14 cellular contexts compared by ENCODE assay signal in the genomic region with DNA sequence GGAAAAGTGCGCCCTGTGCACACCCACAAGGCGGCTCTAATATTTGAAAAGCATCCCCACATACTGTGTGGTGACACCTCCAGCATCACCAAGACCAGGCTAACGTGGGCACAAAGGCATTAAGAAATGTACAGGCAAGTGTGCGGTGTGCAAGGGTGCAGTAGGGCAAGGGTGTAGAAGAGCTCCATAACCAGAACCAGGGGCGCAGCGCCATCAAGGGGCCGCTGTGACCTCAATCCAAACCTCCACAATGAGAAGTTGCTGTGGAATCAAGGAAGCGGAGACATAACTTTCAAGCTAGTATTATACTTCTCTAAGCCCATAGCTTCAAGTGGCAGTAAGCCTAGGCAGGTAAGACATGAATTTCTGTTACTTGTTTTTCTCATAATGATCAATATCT. TPM values are rescaled to one million over a fixed set of nuclear protein-coding genes. Genes with fewer than 3 reads are reported as not detected.
DNase-seq lines count a peak whose midpoint lies in the region; ATAC-seq and TF ChIP-seq lines count a peak whose summit lies in the region.
"Had no signal": no experiment of that assay in that cellular context is flagged by ENCODE, and none has a peak within 500 bp of the region (broad histone marks: within the 10 kb centered on the region; RNA-seq: fewer than 3 reads in every experiment).

No MANE protein-coding gene starts in this region.

- TF ChIP-seq POLR2A in lower leg skin (IDR thresholded peaks at IDR 0.05): no peak

- peak; percentile 14 for TF ChIP-seq CTCF in GM20000 (IDR thresholded peaks at IDR 0.05; ENCODE audit: extremely low read depth, missing control alignments)
- TF ChIP-seq CTCF in kidney epithelial cell (IDR thresholded peaks at IDR 0.05; ENCODE audit: insufficient read depth, low read length, poor library complexity, severe bottlenecking): peak; percentile 44
- TF ChIP-seq CTCF in lower leg skin (IDR thresholded peaks at IDR 0.05): no peak

- H3K4me3 ChIP-seq in kidney epithelial cell (ENCODE audit: low read depth, low read length): no peak overlapping the region
- H3K4me3 ChIP-seq in lower leg skin (ENCODE audit: low read depth, poor library complexity, severe bottlenecking): no peak overlapping the region
- H3K4me3 ChIP-seq: smooth muscle cell, thyroid gland had no signal

- 78 to 80% methylated on average over 8 of the region's 8 CpGs for WGBS in lower leg skin, 2 donors

- intact Hi-C loops in lower leg skin (cut with DNase I; ENCODE audit: low total_unique reads): no loop called here

- no peaks in the 10 kb centered on the region for H3K36me3 ChIP-seq in kidney epithelial cell (ENCODE audit: control insufficient read depth, insufficient read depth, low read length)
- H3K36me3 ChIP-seq: thyroid gland had no signal

- no peaks in the 10 kb centered on the region for H3K27me3 ChIP-seq in kidney epithelial cell (ENCODE audit: control insufficient read depth, insufficient read depth, low read length)
- H3K27me3 ChIP-seq: thyroid gland had no signal

- DNase-seq in ELF-1 (ENCODE audit: low read depth, low spot score) (peak; percentile 46), GM20000 (ENCODE audit: low spot score) (no peak), SW480 (ENCODE audit: low spot score) (peak; percentile 30), kidney epithelial cell (ENCODE audit: low read depth) (no peak), lower leg skin (ENCODE audit: low spot score in 2 of 2) (no peak), hepatic stellate cell (ENCODE audit: low spot score) (no peak)
- DNase-seq in activated T-cell treated with anti-CD3 and anti-CD28 coated beads, Interleukin-2, amount 50 U/mL, for 48 hours: no peak
- DNase-seq: activated naive CD8-positive, alpha-beta T cell treated with anti-CD3 and anti-CD28 coated beads, Interleukin-2, amount 10 ng/mL, durations not matched to agents 7 days and 5 days; naive B cell; NCI-H2107; RPMI8226; thyroid gland had no signal

- ATAC-seq in GM21717 (IDR thresholded peaks at IDR 0.05; ENCODE audit: unreplicated experiment): no peak

RNA-seq across cellular contexts. Expression of gene L3MBTL4, which starts 13.0 kb away (rescaled TPM):
- total RNA-seq in kidney epithelial cell: 9.8 and 12.5 TPM in 2 replicates
- 10 to 100 TPM; 11.3 to 16.3 (median 11.8) TPM for total RNA-seq in lower leg skin

Comparison
In these comparisons a context has a peak if more than half of its experiments do, and no peak if none do; other contexts are left out.
1. DNase-seq: peak in ELF-1 (single experiment) and SW480 (single experiment); none in GM20000 (single experiment), kidney epithelial cell (single experiment), lower leg skin (0 of 2), activated T-cell treated with anti-CD3 and anti-CD28 coated beads, Interleukin-2, amount 50 U/mL, for 48 hours (0 of 2) and hepatic stellate cell (single experiment).
2. CTCF ChIP-seq: peak in GM20000 (single experiment) and kidney epithelial cell (single experiment); none in lower leg skin (0 of 3).